23 cellular contexts compared by ENCODE assay signal in genomic region chr19:46775642-46776258, GRCh38.
"Had no signal": no experiment of that assay in that cellular context is flagged by ENCODE, and none has a peak within 500 bp of the region (broad histone marks: within the 10 kb centered on the region; RNA-seq: fewer than 3 reads in every experiment).

No MANE protein-coding gene starts in this region.

- FAIRE-seq: HTR-8/SVneo had no signal

- H3K4me3 ChIP-seq: SJCRH30 had no signal

- ATAC-seq: Panc1, PC-3, Right ventricle myocardium inferior, SK-N-SH treated with all-trans-retinoic acid at 6 μM for 48 hours had no signal

- H3K27ac ChIP-seq: HL-60, SJCRH30 had no signal

- DNase-seq: Kasumi-1, KG1, MM.1S, NCI-H1092 treated with DMSO at 0.1 percent for 48 hours, NCI-H1436, NCI-H187, NCI-H2029, NCI-H2081 treated with DMSO at 0.1 percent for 48 hours, NCI-H2171, NCI-H226, NCI-H446, NCI-H510A, NCI-H524 treated with DMSO at 0.1 percent for 48 hours, NCI-H69, NCI-H774, PC-3, SHP77 treated with DMSO at 0.1 percent for 48 hours, SJCRH30 had no signal

- H3K27me3 ChIP-seq: SJCRH30 had no signal

- H3K9me3 ChIP-seq: SJCRH30 had no signal
